Comparison of ENCODE assay signal across 11 cellular contexts in the genomic region with DNA sequence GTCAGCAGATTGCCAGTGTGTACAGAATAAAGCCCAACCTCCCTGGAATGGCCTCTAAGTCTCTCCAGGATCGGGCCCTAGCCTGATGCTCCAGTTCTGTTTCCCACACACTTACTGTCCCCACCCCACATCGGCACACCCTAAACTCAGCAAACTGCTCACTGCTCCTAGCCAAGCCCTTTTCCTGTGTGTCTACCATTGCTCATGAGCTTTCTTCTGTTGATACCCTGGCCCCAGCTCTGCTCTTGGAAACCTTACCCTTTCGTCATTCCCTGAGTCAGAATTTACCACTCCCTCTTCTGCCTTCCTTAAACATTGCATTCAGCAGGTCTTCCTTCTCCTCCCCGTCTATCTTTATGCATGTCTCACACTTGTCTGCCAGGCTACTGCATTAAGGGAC.
DNase-seq lines count a peak whose midpoint lies in the region; TF ChIP-seq lines count a peak whose summit lies in the region.
"Had no signal": no experiment of that assay in that cellular context is flagged by ENCODE, and none has a peak within 500 bp of the region (broad histone marks: within the 10 kb centered on the region; RNA-seq: fewer than 3 reads in every experiment).

No MANE protein-coding gene starts in this region.

- no peak overlapping the region for H3K4me2 ChIP-seq in mesendoderm (ENCODE audit: low read length)
- no peak overlapping the region for H3K4me2 ChIP-seq in MM.1S (ENCODE audit: low read depth, low read length)

- H2BK5ac ChIP-seq in mesendoderm (ENCODE audit: low read length) = no peak overlapping the region

- no peaks in the 10 kb centered on the region for H3K9me2 ChIP-seq in MM.1S (replicated peaks; ENCODE audit: insufficient read depth, low read length)

- WGBS in mesendoderm (ENCODE audit: extremely low coverage, insufficient coverage, low lambda C conversion rate) = no CpG with 5 or more reads among the region's 4 CpGs

- H2BK120ac ChIP-seq in mesendoderm (ENCODE audit: low read depth, low read length) = no peak overlapping the region

- H2AFZ ChIP-seq in MM.1S (ENCODE audit: low read length) = no peak overlapping the region
- H2AFZ ChIP-seq: parathyroid adenoma had no signal

- no peak overlapping the region for H3K23ac ChIP-seq in mesendoderm (ENCODE audit: low read length)

- no peaks in the 10 kb centered on the region for H3F3A ChIP-seq in MM.1S (ENCODE audit: insufficient read depth, low read length)

- H3K27ac ChIP-seq in mesendoderm (ENCODE audit: low read depth, low read length) = no peak overlapping the region
- no peak overlapping the region for H3K27ac ChIP-seq in MM.1S (ENCODE audit: low read length)
- H3K27ac ChIP-seq: parathyroid adenoma, VCaP had no signal

- H3K4me1 ChIP-seq in mesendoderm (ENCODE audit: control insufficient read depth, low read depth, low read length) (peaks cover 10% of the 10 kb centered on the region), MM.1S (ENCODE audit: low read length) (no peaks in the 10 kb centered on the region)
- H3K4me1 ChIP-seq: parathyroid adenoma had no signal

- H3K79me1 ChIP-seq in mesendoderm (ENCODE audit: low read length) = no peaks in the 10 kb centered on the region

- H4K5ac ChIP-seq in mesendoderm (ENCODE audit: low read length) = no peak overlapping the region

- H3K18ac ChIP-seq in mesendoderm (ENCODE audit: low read length) = no peak overlapping the region

- no peak overlapping the region for H4K8ac ChIP-seq in mesendoderm (ENCODE audit: low read depth, low read length)

- H2BK15ac ChIP-seq in mesendoderm (replicated peaks; ENCODE audit: low read depth) = no peak overlapping the region

- peak; percentile 57 for DNase-seq in AG20443 (ENCODE audit: low spot score)
- DNase-seq in NCI-H1694 (lab: John Stamatoyannopoulos, UW) = peak; percentile 30
- peak; percentile 79 for DNase-seq in choroid plexus epithelial cell (ENCODE audit: low read depth)
- DNase-seq in mesendoderm = peak; percentile 47
- DNase-seq in MM.1S = no peak
- DNase-seq in DMS53 (lab: John Stamatoyannopoulos, UW) = no peak
- DNase-seq in cortex of kidney (lab: John Stamatoyannopoulos, UW) = no peak
- DNase-seq in activated effector memory CD4-positive, alpha-beta T cell treated with Interleukin-2 at 50 U/mL for 16 hours = no peak
- DNase-seq: activated T-cell treated with anti-CD3 and anti-CD28 coated beads, Interleukin-2, amount 50 U/mL, for 72 hours had no signal

- H4K20me1 ChIP-seq in MM.1S (ENCODE audit: insufficient read depth, low read length) = no peaks in the 10 kb centered on the region

- H2AK5ac ChIP-seq in mesendoderm (ENCODE audit: low read length) = no peak overlapping the region

- no peaks in the 10 kb centered on the region for H3K36me3 ChIP-seq in mesendoderm (ENCODE audit: control insufficient read depth, insufficient read depth, low read length)
- H3K36me3 ChIP-seq in MM.1S (replicated peaks; ENCODE audit: insufficient read depth, low read length) = no peaks in the 10 kb centered on the region

- H3K9me3 ChIP-seq in MM.1S (replicated peaks; ENCODE audit: insufficient read depth, low read length) = no peaks in the 10 kb centered on the region

- H3K4me3 ChIP-seq in choroid plexus epithelial cell (ENCODE audit: low read depth, low read length) (no peak overlapping the region), mesendoderm (ENCODE audit: low read length) (no peak overlapping the region), MM.1S (ENCODE audit: low read length) (no peak overlapping the region)

- H3K27me3 ChIP-seq in mesendoderm (ENCODE audit: insufficient read depth, low read length, poor library complexity) = no peaks in the 10 kb centered on the region
- H3K27me3 ChIP-seq in MM.1S (replicated peaks; ENCODE audit: insufficient read depth, low read length) = no peaks in the 10 kb centered on the region

- peak; percentile 26 for TF ChIP-seq CTCF in choroid plexus epithelial cell (conservative IDR thresholded peaks at IDR 0.05; ENCODE audit: low read depth, low read length)
- no peak for TF ChIP-seq CTCF in MM.1S (IDR thresholded peaks at IDR 0.05; ENCODE audit: low read length)

- H3K4ac ChIP-seq in mesendoderm (ENCODE audit: low read depth, low read length) = no peak overlapping the region

- H3K9ac ChIP-seq in mesendoderm (ENCODE audit: low read length) (no peak overlapping the region), MM.1S (ENCODE audit: low read length) (no peak overlapping the region)
- H3K9ac ChIP-seq: parathyroid adenoma had no signal

- H3K56ac ChIP-seq in mesendoderm (ENCODE audit: low read length) = peak overlapping the region; percentile 3

- H3K79me2 ChIP-seq in mesendoderm (ENCODE audit: control insufficient read depth, insufficient read depth, low read length) = no peaks in the 10 kb centered on the region
- no peaks in the 10 kb centered on the region for H3K79me2 ChIP-seq in MM.1S (ENCODE audit: low read length)
- H3K79me2 ChIP-seq: parathyroid adenoma had no signal

Comparison
In these comparisons a context has a peak if more than half of its experiments do, and no peak if none do; other contexts are left out.
1. DNase-seq: peak in AG20443 (single experiment), NCI-H1694 (single experiment), choroid plexus epithelial cell (single experiment) and mesendoderm (single experiment); none in MM.1S (single experiment), DMS53 (single experiment), cortex of kidney (single experiment) and activated effector memory CD4-positive, alpha-beta T cell treated with Interleukin-2 at 50 U/mL for 16 hours (single experiment).